2 cellular contexts compared by ENCODE assay signal in genomic region chr7:25171071-25171470, GRCh38.
TF ChIP-seq lines count a peak whose summit lies in the region.

No MANE protein-coding gene starts in this region.

TF ChIP-seq in GM23338, 12 proteins besides CTCF, POLR2A, EP300 and RAD21:
- no peak for TF ChIP-seq EZH2 (IDR thresholded peaks at IDR 0.05; ENCODE audit: low read depth, unreplicated experiment)
- TF ChIP-seq ETS1 (IDR thresholded peaks at IDR 0.05) = no peak
- TF ChIP-seq ZNF331 (CRISPR knock-in tag; IDR thresholded peaks at IDR 0.05; ENCODE audit: low read depth) = no peak
- TF ChIP-seq REST (IDR thresholded peaks at IDR 0.05; ENCODE audit: unreplicated experiment) = no peak
- no peak for TF ChIP-seq JUNB (IDR thresholded peaks at IDR 0.05; ENCODE audit: unreplicated experiment)
- TF ChIP-seq POLR2AphosphoS5 (IDR thresholded peaks at IDR 0.05; ENCODE audit: low read depth) = no peak
- TF ChIP-seq ZNF114 (CRISPR knock-in tag; IDR thresholded peaks at IDR 0.05) = no peak
- TF ChIP-seq, protein P1, sequence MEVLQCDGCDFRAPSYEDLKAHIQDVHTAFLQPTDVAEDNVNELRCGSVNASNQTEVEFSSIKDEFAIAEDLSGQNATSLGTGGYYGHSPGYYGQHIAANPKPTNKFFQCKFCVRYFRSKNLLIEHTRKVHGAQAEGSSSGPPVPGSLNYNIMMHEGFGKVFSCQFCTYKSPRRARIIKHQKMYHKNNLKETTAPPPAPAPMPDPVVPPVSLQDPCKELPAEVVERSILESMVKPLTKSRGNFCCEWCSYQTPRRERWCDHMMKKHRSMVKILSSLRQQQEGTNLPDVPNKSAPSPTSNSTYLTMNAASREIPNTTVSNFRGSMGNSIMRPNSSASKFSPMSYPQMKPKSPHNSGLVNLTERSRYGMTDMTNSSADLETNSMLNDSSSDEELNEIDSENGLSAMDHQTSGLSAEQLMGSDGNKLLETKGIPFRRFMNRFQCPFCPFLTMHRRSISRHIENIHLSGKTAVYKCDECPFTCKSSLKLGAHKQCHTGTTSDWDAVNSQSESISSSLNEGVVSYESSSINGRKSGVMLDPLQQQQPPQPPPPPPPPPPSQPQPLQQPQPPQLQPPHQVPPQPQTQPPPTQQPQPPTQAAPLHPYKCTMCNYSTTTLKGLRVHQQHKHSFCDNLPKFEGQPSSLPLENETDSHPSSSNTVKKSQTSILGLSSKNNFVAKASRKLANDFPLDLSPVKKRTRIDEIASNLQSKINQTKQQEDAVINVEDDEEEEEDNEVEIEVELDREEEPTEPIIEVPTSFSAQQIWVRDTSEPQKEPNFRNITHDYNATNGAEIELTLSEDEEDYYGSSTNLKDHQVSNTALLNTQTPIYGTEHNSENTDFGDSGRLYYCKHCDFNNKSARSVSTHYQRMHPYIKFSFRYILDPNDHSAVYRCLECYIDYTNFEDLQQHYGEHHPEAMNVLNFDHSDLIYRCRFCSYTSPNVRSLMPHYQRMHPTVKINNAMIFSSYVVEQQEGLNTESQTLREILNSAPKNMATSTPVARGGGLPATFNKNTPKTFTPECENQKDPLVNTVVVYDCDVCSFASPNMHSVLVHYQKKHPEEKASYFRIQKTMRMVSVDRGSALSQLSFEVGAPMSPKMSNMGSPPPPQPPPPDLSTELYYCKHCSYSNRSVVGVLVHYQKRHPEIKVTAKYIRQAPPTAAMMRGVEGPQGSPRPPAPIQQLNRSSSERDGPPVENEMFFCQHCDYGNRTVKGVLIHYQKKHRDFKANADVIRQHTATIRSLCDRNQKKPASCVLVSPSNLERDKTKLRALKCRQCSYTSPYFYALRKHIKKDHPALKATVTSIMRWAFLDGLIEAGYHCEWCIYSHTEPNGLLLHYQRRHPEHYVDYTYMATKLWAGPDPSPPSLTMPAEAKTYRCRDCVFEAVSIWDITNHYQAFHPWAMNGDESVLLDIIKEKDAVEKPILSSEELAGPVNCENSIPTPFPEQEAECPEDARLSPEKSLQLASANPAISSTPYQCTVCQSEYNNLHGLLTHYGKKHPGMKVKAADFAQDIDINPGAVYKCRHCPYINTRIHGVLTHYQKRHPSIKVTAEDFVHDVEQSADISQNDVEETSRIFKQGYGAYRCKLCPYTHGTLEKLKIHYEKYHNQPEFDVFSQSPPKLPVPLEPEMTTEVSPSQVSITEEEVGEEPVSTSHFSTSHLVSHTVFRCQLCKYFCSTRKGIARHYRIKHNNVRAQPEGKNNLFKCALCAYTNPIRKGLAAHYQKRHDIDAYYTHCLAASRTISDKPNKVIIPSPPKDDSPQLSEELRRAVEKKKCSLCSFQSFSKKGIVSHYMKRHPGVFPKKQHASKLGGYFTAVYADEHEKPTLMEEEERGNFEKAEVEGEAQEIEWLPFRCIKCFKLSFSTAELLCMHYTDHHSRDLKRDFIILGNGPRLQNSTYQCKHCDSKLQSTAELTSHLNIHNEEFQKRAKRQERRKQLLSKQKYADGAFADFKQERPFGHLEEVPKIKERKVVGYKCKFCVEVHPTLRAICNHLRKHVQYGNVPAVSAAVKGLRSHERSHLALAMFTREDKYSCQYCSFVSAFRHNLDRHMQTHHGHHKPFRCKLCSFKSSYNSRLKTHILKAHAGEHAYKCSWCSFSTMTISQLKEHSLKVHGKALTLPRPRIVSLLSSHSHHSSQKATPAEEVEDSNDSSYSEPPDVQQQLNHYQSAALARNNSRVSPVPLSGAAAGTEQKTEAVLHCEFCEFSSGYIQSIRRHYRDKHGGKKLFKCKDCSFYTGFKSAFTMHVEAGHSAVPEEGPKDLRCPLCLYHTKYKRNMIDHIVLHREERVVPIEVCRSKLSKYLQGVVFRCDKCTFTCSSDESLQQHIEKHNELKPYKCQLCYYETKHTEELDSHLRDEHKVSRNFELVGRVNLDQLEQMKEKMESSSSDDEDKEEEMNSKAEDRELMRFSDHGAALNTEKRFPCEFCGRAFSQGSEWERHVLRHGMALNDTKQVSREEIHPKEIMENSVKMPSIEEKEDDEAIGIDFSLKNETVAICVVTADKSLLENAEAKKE (CRISPR knock-in tag; IDR thresholded peaks at IDR 0.05) = no peak
- no peak for TF ChIP-seq STAT1 (IDR thresholded peaks at IDR 0.05; ENCODE audit: unreplicated experiment)
- TF ChIP-seq CREB1 (CRISPR knock-in tag; IDR thresholded peaks at IDR 0.05; ENCODE audit: low read depth) = no peak
- no peak for TF ChIP-seq EZH2phosphoT487 (IDR thresholded peaks at IDR 0.05; ENCODE audit: unreplicated experiment)
- no peak for TF ChIP-seq NANOG (IDR thresholded peaks at IDR 0.05; ENCODE audit: borderline replicate concordance)

TF ChIP-seq in WTC11, 78 proteins besides CTCF, POLR2A, EP300 and RAD21:
- TF ChIP-seq SMAD3 (CRISPR knock-in tag; IDR thresholded peaks at IDR 0.05; ENCODE audit: borderline replicate concordance) = no peak
- TF ChIP-seq HMGA2 (CRISPR knock-in tag; IDR thresholded peaks at IDR 0.05) = no peak
- TF ChIP-seq, protein P2, sequence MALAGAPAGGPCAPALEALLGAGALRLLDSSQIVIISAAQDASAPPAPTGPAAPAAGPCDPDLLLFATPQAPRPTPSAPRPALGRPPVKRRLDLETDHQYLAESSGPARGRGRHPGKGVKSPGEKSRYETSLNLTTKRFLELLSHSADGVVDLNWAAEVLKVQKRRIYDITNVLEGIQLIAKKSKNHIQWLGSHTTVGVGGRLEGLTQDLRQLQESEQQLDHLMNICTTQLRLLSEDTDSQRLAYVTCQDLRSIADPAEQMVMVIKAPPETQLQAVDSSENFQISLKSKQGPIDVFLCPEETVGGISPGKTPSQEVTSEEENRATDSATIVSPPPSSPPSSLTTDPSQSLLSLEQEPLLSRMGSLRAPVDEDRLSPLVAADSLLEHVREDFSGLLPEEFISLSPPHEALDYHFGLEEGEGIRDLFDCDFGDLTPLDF (CRISPR knock-in tag; IDR thresholded peaks at IDR 0.05) = no peak
- TF ChIP-seq ATF1 (CRISPR knock-in tag; IDR thresholded peaks at IDR 0.05) = no peak
- no peak for TF ChIP-seq FOXK1 (CRISPR knock-in tag; IDR thresholded peaks at IDR 0.05)
- no peak for TF ChIP-seq RORB (CRISPR knock-in tag; IDR thresholded peaks at IDR 0.05)
- TF ChIP-seq PREB (CRISPR knock-in tag; IDR thresholded peaks at IDR 0.05; ENCODE audit: borderline replicate concordance) = no peak
- no peak for TF ChIP-seq SP1 (CRISPR knock-in tag; conservative IDR thresholded peaks at IDR 0.05)
- no peak for TF ChIP-seq ZNF512 (CRISPR knock-in tag; IDR thresholded peaks at IDR 0.05; ENCODE audit: borderline replicate concordance)
- no peak for TF ChIP-seq PRRX2 (CRISPR knock-in tag; IDR thresholded peaks at IDR 0.05)
- TF ChIP-seq CDX4 (CRISPR knock-in tag; IDR thresholded peaks at IDR 0.05; ENCODE audit: borderline replicate concordance) = no peak
- no peak for TF ChIP-seq MYBL2 (CRISPR knock-in tag; IDR thresholded peaks at IDR 0.05)
- TF ChIP-seq OVOL2 (CRISPR knock-in tag; IDR thresholded peaks at IDR 0.05; ENCODE audit: borderline replicate concordance) = no peak
